ENCODE assay signal across 16 cellular contexts in genomic region chr12:75701859-75702258, GRCh38.
"Had no signal": no experiment of that assay in that cellular context is flagged by ENCODE, and none has a peak within 500 bp of the region (broad histone marks: within the 10 kb centered on the region; RNA-seq: fewer than 3 reads in every experiment).

No MANE protein-coding gene starts in this region.

- H3K4me3 ChIP-seq: pancreas, thyroid gland, vagina had no signal

- ATAC-seq: esophagus mucosa, left ventricle myocardium superior, pancreas had no signal

- H3K27me3 ChIP-seq: brain microvascular endothelial cell, pancreas, thyroid gland, vagina had no signal

- H3K9me3 ChIP-seq: pancreas, thyroid gland, vagina had no signal

- H3K36me3 ChIP-seq: brain microvascular endothelial cell, pancreas, thyroid gland, vagina had no signal

- DNase-seq: activated CD4-positive, alpha-beta T cell treated with anti-CD3 and anti-CD28 coated beads for 1 hour; activated gamma-delta T cell treated with Interleukin-2 at 50 U/mL for 16 hours; activated T-cell treated with anti-CD3 and anti-CD28 coated beads for 4 hours; brain microvascular endothelial cell; cerebellar nuclear complex; hippocampal formation; left ventricle myocardium superior; mesendoderm; pancreas; retina; stimulated activated CD4-positive, alpha-beta T cell treated with anti-CD3 and anti-CD28 coated beads, Interleukin-15, amount 100 ng/mL, for 24 hours; stimulated activated CD4-positive, alpha-beta T cell treated with anti-CD3 and anti-CD28 coated beads, Interleukin-4, amount 100 ng/mL, for 24 hours; T1000; thyroid gland had no signal

- H3K27ac ChIP-seq: brain microvascular endothelial cell, pancreas, thyroid gland, vagina had no signal
